ENCODE assay signal across 18 cellular contexts in genomic region chr11:7467652-7468051, GRCh38. TPM values are rescaled to one million over a fixed set of nuclear protein-coding genes. Genes with fewer than 3 reads are reported as not detected.
DNase-seq lines count a peak whose midpoint lies in the region; ATAC-seq, FAIRE-seq and TF ChIP-seq lines count a peak whose summit lies in the region.
"Had no signal": no experiment of that assay in that cellular context is flagged by ENCODE, and none has a peak within 500 bp of the region (broad histone marks: within the 10 kb centered on the region; RNA-seq: fewer than 3 reads in every experiment).

No MANE protein-coding gene starts in this region.

- H3K9me3 ChIP-seq in BE2C = no peaks in the 10 kb centered on the region
- H3K9me3 ChIP-seq: pancreas, testis had no signal

- in situ Hi-C loops in ACHN (cut with HindIII; ENCODE audit: low pct_ligation_motif_present, low pct_unique_long_range_greater_than_20kb, low sequenced_read_pairs) = no loop called here

- DNase-seq in GM12865 (ENCODE audit: low read depth) = peak; percentile 51
- no peak for DNase-seq in GM19239 (ENCODE audit: insufficient read length, low spot score)
- DNase-seq in NCI-H226 = peak; percentile 95
- no peak for DNase-seq in stimulated activated CD4-positive, alpha-beta T cell treated with anti-CD3 and anti-CD28 coated beads, Interleukin-12 subunit alpha, Interleukin-12 subunit beta, amount 100 ng/mL, for 4 hours
- DNase-seq in ACHN = no peak
- no peak for DNase-seq in BE2C
- DNase-seq in NCI-H69 (lab: John Stamatoyannopoulos, UW) = no peak
- DNase-seq: activated CD4-positive, alpha-beta T cell treated with anti-CD3 and anti-CD28 coated beads, Interleukin-2, amount 10 ng/mL, durations not matched to agents 24 days and 14 days; C1 segment of cervical spinal cord; dermis blood vessel endothelial cell; foreskin melanocyte; H9; IMR-90; pancreas; stimulated activated CD4-positive, alpha-beta T cell treated with anti-CD3 and anti-CD28 coated beads, Interleukin-4, amount 100 ng/mL, for 24 hours; testis had no signal

- ATAC-seq in HG02759 (IDR thresholded peaks at IDR 0.05; ENCODE audit: unreplicated experiment) = peak; percentile 59
- ATAC-seq: pancreas, SK-N-SH treated with all-trans-retinoic acid at 6 μM for 48 hours had no signal

- TF ChIP-seq CTCF in GM12865 (IDR thresholded peaks at IDR 0.05; ENCODE audit: insufficient read depth, low read depth, low read length, missing control alignments) = no peak
- TF ChIP-seq CTCF in BE2C (IDR thresholded peaks at IDR 0.05; ENCODE audit: low read depth, low read length) = no peak

- H3K4me3 ChIP-seq in GM12865 (ENCODE audit: low read depth, low read length) = no peak overlapping the region
- no peak overlapping the region for H3K4me3 ChIP-seq in BE2C (ENCODE audit: low read depth, low read length)
- H3K4me3 ChIP-seq: pancreas, testis had no signal

- H3K36me3 ChIP-seq in BE2C = no peaks in the 10 kb centered on the region
- H3K36me3 ChIP-seq: pancreas had no signal

- peaks cover 9% of the 10 kb centered on the region for H3K4me1 ChIP-seq in BE2C
- H3K4me1 ChIP-seq: pancreas, testis had no signal

- peaks cover 3% of the 10 kb centered on the region; the same call in 1 of the 2 replicates for H3K27me3 ChIP-seq in BE2C
- H3K27me3 ChIP-seq: pancreas, testis had no signal

- peak; percentile 31 for FAIRE-seq in GM19239 (lab: Jason Lieb, UNC)
- FAIRE-seq: pancreas had no signal

RNA-seq across cellular contexts. Expression of gene OLFML1, which starts 17.7 kb away (rescaled TPM):
- polyA plus RNA-seq in BE2C (2012; ENCODE audit: insufficient read depth, insufficient read length, low read depth) = 0.31 TPM

RNA-seq across cellular contexts. Expression of gene PPFIBP2, which starts 46.1 kb away (rescaled TPM):
- polyA plus RNA-seq in BE2C (2012; ENCODE audit: insufficient read depth, insufficient read length, low read depth) = 15.6 TPM

Comparison
In these comparisons a context has a peak if more than half of its experiments do, and no peak if none do; other contexts are left out.
1. DNase-seq: peak in GM12865 (single experiment) and NCI-H226 (single experiment); none in GM19239 (single experiment), stimulated activated CD4-positive, alpha-beta T cell treated with anti-CD3 and anti-CD28 coated beads, Interleukin-12 subunit alpha, Interleukin-12 subunit beta, amount 100 ng/mL, for 4 hours (single experiment), ACHN (single experiment), BE2C (single experiment) and NCI-H69 (single experiment).